In the genomic region with DNA sequence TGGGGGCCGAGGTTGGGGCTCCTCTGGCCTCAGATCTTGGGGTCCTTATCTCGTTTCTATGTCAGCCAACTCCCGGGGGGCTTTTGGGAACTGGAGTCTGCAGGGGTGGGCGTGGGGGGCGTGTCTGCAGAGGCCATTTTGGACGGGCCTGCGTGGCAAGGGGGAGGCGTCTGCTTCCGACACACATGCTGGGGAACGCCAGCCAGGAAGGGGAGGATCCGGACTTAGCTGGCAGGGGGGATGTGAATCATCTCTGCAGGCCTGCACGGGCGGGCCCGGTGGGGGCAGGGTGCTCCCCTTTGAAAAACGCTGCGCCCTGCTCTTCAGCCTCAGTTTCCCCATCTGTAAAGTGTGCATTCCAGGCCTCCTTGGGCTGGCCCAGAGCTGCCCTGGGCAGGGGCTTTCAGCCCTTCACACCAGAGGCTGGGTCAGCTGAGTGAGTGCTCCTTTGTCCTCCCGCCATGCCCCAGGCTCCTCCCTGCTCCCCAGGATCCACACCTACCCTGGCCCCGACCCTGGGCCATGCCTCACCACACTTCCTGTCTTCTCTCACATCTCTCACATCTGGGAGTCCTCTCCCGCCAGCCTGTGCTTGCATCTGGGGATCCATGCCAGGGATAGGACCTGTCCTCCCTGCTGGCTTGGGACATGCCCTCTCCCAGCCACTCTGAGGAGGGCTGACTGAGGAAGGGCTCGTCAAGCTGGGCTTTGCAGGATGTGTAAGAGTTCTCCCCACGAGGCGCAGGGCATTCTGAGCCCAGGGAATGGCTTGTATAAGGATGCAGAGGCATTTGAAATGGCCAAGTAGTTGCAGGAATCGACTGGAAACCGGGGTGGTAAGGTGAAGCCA, we compare ENCODE assay signal across 8 cellular contexts. TPM values are rescaled to one million over a fixed set of nuclear protein-coding genes. Genes with fewer than 3 reads are reported as not detected.
DNase-seq lines count a peak whose midpoint lies in the region; ATAC-seq and TF ChIP-seq lines count a peak whose summit lies in the region.

No MANE protein-coding gene starts in this region.

- CTCF ChIA-PET in CD4-positive, alpha-beta T cell (lab: Charles Lee), result interaction anchor here (0.9 kb wide), 1 partner anchor 102 kb away, joined by 3 read pairs; no protein-coding TSS in a partner anchor
- CTCF ChIA-PET in WTC11 (lab: Charles Lee), result interaction anchor here (0.6 to 2.1 kb wide), 9 partner anchors 13 to 118 kb away, joined by 3 to 15 read pairs (median 4); no protein-coding TSS in a partner anchor

- H3K36me3 Mint-ChIP-seq in CD4-positive, alpha-beta T cell (ENCODE audit: low read depth), result no peaks in the 10 kb centered on the region
- peaks cover 10% of the 10 kb centered on the region; the same call in 1 of the 2 replicates for H3K36me3 Mint-ChIP-seq in WTC11

- H3K27me3 Mint-ChIP-seq in CD4-positive, alpha-beta T cell, result peaks cover 33% of the 10 kb centered on the region
- peaks cover 10% of the 10 kb centered on the region for H3K27me3 Mint-ChIP-seq in WTC11 (ENCODE audit: low read depth)

- no peak overlapping the region for H3K27ac Mint-ChIP-seq in CD4-positive, alpha-beta T cell
- H3K27ac Mint-ChIP-seq in WTC11, result peak overlapping the region; percentile 89

- H3K4me3 Mint-ChIP-seq in CD4-positive, alpha-beta T cell, result peak overlapping the region; percentile 20
- peak overlapping the region; percentile 95 for H3K4me3 Mint-ChIP-seq in WTC11

- TF ChIP-seq CTCF in CD4-positive, alpha-beta T cell (IDR thresholded peaks at IDR 0.05), result no peak
- TF ChIP-seq CTCF in WTC11 (IDR thresholded peaks at IDR 0.05), result no peak
- no peak for TF ChIP-seq CTCF in cardiac fibroblast (IDR thresholded peaks at IDR 0.05; ENCODE audit: low read depth, low read length)

- peak; percentile 19 to 63 (median 42) for DNase-seq in CD4-positive, alpha-beta T cell
- DNase-seq in HT1080 (ENCODE audit: low read depth), result peak; percentile 93
- peak; percentile 52 for DNase-seq in WTC11 (ENCODE audit: low spot score)
- peak; percentile 94 to 95 for DNase-seq in cardiac fibroblast (ENCODE audit: low read depth in 2 of 2)
- DNase-seq in left colon, result peak; percentile 55 to 73
- DNase-seq in stimulated activated CD4-positive, alpha-beta T cell treated with anti-CD3 and anti-CD28 coated beads, Interleukin-4, amount 100 ng/mL, for 24 hours, result peak; percentile 79

- no peaks in the 10 kb centered on the region for H3K9me3 Mint-ChIP-seq in CD4-positive, alpha-beta T cell
- H3K9me3 Mint-ChIP-seq in WTC11, result no peaks in the 10 kb centered on the region

- intact Hi-C loops in CD4-positive, alpha-beta T cell (cut with DNase I, micrococcal nuclease), result no loop called here
- intact Hi-C loops in left colon (cut with DNase I, micrococcal nuclease), result no loop called here

- peaks cover 22% of the 10 kb centered on the region for H3K4me1 Mint-ChIP-seq in CD4-positive, alpha-beta T cell (ENCODE audit: low read depth)
- peaks cover 55% of the 10 kb centered on the region for H3K4me1 Mint-ChIP-seq in WTC11

- H3K27ac ChIP-seq in CD4-positive, alpha-beta T cell (ENCODE audit: low read depth, low read length), result no peak overlapping the region

- POLR2A ChIA-PET in CD4-positive, alpha-beta T cell (lab: Charles Lee), result interaction anchor here (0.6 to 1.2 kb wide), 3 partner anchors 8 to 98 kb away, joined by 3 to 5 read pairs (median 3); no protein-coding TSS in a partner anchor
- POLR2A ChIA-PET in WTC11 (lab: Charles Lee), result interaction anchor here (0.6 to 1.6 kb wide), 6 partner anchors 10 to 821 kb away, joined by 3 to 6 read pairs (median 3); no protein-coding TSS in a partner anchor

- peak; percentile 60 for ATAC-seq in CD4-positive, alpha-beta T cell (ENCODE audit: poor library complexity)
- 0 out of 2 replicates have a peak, but pooled peaks have one; percentile 1 for ATAC-seq in WTC11
- no peak for ATAC-seq in left colon
- ATAC-seq in HG03469 (IDR thresholded peaks at IDR 0.05; ENCODE audit: unreplicated experiment), result no peak
- ATAC-seq in HG02970 (IDR thresholded peaks at IDR 0.05; ENCODE audit: low FRiP score, unreplicated experiment), result no peak

- H3K4me3 ChIP-seq in cardiac fibroblast (replicated peaks in 1 of 2; ENCODE audit: low read depth in 2 of 2, low read length in 2 of 2), result peak overlapping the region; percentile 77 to 83

- peaks cover 42% of the 10 kb centered on the region for H3K27me3 ChIP-seq in CD4-positive, alpha-beta T cell (ENCODE audit: control insufficient read depth, insufficient read depth, low read length)

- H3K9me3 ChIP-seq in CD4-positive, alpha-beta T cell (ENCODE audit: control insufficient read depth, low read length), result no peaks in the 10 kb centered on the region

TF ChIP-seq in WTC11, 78 proteins besides CTCF, POLR2A, EP300 and RAD21 (continues in another document):
- TF ChIP-seq NFATC4 (CRISPR knock-in tag; IDR thresholded peaks at IDR 0.05) (no peak), ZNF263 (CRISPR knock-in tag; IDR thresholded peaks at IDR 0.05; ENCODE audit: low read depth) (peak; percentile 96), PRRX2 (CRISPR knock-in tag; IDR thresholded peaks at IDR 0.05) (no peak), ZNF396 (CRISPR knock-in tag; IDR thresholded peaks at IDR 0.05; ENCODE audit: borderline replicate concordance) (no peak), KAT7 (CRISPR knock-in tag; IDR thresholded peaks at IDR 0.05; ENCODE audit: borderline replicate concordance) (no peak), SP1 (CRISPR knock-in tag; conservative IDR thresholded peaks at IDR 0.05) (peak; percentile 45; the same call in 1 of the 2 replicates), CREB1 (CRISPR knock-in tag; IDR thresholded peaks at IDR 0.05) (no peak), ZNF423 (CRISPR knock-in tag; IDR thresholded peaks at IDR 0.05) (0 out of 2 replicates have a peak, but pooled peaks have one; percentile 24)
- TF ChIP-seq, protein P1, sequence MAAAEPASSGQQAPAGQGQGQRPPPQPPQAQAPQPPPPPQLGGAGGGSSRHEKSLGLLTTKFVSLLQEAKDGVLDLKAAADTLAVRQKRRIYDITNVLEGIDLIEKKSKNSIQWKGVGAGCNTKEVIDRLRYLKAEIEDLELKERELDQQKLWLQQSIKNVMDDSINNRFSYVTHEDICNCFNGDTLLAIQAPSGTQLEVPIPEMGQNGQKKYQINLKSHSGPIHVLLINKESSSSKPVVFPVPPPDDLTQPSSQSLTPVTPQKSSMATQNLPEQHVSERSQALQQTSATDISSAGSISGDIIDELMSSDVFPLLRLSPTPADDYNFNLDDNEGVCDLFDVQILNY (CRISPR knock-in tag; IDR thresholded peaks at IDR 0.05), result 0 out of 2 replicates have a peak, but pooled peaks have one; percentile 55
- TF ChIP-seq, protein P2, sequence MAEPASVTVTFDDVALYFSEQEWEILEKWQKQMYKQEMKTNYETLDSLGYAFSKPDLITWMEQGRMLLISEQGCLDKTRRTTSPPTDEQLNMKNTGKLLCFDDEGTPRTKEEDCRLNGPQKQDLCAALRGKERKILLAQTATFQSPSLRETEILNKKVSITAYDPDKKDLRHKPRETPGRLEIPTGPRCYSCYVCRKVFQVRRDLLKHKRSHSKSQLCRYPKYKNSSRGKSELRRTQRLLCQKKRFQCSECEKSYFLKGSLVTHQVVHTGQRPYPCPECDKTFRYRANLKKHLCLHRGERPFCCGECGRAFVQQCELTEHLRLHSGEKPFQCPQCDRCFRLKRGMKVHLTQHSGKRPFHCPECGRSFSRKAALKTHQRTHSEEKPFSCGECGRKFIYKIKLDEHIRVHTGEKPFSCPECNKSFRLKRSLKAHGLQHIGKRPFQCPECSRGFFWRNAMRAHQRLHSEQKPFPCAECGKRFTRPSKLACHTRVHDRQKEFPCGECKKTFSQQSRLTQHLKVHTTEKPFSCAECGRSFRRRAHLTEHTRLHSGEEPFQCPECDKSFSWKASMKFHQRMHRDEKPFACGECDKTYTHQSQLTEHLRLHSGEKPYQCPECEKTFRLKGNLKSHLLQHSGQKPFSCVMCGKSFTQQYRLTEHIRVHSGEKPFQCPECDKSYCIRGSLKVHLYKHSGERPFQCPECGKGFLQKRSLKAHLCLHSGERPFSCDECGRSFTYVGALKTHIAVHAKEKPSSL (CRISPR knock-in tag; conservative IDR thresholded peaks at IDR 0.05), result no peak
- TF ChIP-seq, protein P3, sequence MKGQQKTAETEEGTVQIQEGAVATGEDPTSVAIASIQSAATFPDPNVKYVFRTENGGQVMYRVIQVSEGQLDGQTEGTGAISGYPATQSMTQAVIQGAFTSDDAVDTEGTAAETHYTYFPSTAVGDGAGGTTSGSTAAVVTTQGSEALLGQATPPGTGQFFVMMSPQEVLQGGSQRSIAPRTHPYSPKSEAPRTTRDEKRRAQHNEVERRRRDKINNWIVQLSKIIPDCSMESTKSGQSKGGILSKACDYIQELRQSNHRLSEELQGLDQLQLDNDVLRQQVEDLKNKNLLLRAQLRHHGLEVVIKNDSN (CRISPR knock-in tag; IDR thresholded peaks at IDR 0.05), result peak; percentile 27; the same call in 1 of the 2 replicates

RNA-seq across cellular contexts. Expression of a gene that starts 3.7 kb away (rescaled TPM):
- total RNA-seq in CD4-positive, alpha-beta T cell, result 1 to 10 TPM; 6.5 to 7.0 TPM
- total RNA-seq in HT1080 (2014; rRNA removed; shearing (Covaris generic)), result 302 and 373 TPM in 2 replicates
- 307 and 322 TPM in 2 replicates for polyA plus RNA-seq in HT1080 (2015; cell fraction: cytosol; rRNA removed)
- polyA plus RNA-seq in HT1080 (2015; cell fraction: nucleus; rRNA removed), result 265 and 273 TPM in 2 replicates
- 459 to 481 TPM (median 480 TPM) in 3 replicates for total RNA-seq in WTC11 (2021)
- total RNA-seq in left colon, result 10 to 100 TPM in 1 of 2 donors, 1 to 10 TPM in 1; 4.7 to 10.4 TPM

Comparison
In these comparisons a context has a peak if more than half of its experiments do, and no peak if none do; other contexts are left out.
1. ATAC-seq: peak in CD4-positive, alpha-beta T cell (single experiment) and WTC11 (single experiment); none in left colon (single experiment), HG03469 (single experiment) and HG02970 (single experiment).
2. DNase-seq: peak in every context shown above with its lines; median percentile 94 in cardiac fibroblast; 93 in HT1080; 79 in stimulated activated CD4-positive, alpha-beta T cell treated with anti-CD3 and anti-CD28 coated beads, Interleukin-4, amount 100 ng/mL, for 24 hours; 64 in left colon; 52 in WTC11; 42 in CD4-positive, alpha-beta T cell.
3. RNA of a gene that starts 3.7 kb away (total RNA-seq): 459 to 481 TPM in WTC11 and 302 to 373 TPM in HT1080; 4.7 to 10.4 TPM in left colon and 6.5 to 7.0 TPM in CD4-positive, alpha-beta T cell; every median in the first group is over 10 times any median in the second.